Comparison of ENCODE assay signal across 9 cellular contexts in genomic region chr19:10295847-10296591, GRCh38. TPM values are rescaled to one million over a fixed set of nuclear protein-coding genes. Genes with fewer than 3 reads are reported as not detected.
DNase-seq lines count a peak whose midpoint lies in the region; ATAC-seq and TF ChIP-seq lines count a peak whose summit lies in the region.
"Had no signal": no experiment of that assay in that cellular context is flagged by ENCODE, and none has a peak within 500 bp of the region (broad histone marks: within the 10 kb centered on the region; RNA-seq: fewer than 3 reads in every experiment).

No MANE protein-coding gene starts in this region.

- no peak overlapping the region for H3K4me3 Mint-ChIP-seq in endothelial cell (ENCODE audit: unreplicated experiment)

- peak overlapping the region; percentile 93 for H2AFZ ChIP-seq in KMS-11 (ENCODE audit: low read depth)

- peaks cover 8% of the 10 kb centered on the region for H3K36me3 Mint-ChIP-seq in endothelial cell (ENCODE audit: low read depth, unreplicated experiment)

- no peaks in the 10 kb centered on the region for H3K9me2 ChIP-seq in DOHH2 (replicated peaks; ENCODE audit: control insufficient read depth, low read length)

- H3K4me1 ChIP-seq in DOHH2 (ENCODE audit: control insufficient read depth, low read length) (peaks cover 36% of the 10 kb centered on the region), KMS-11 (ENCODE audit: low read depth, poor library complexity, severe bottlenecking) (peaks cover 19% of the 10 kb centered on the region), neutrophil (ENCODE audit: control insufficient read depth in 1 of 2, insufficient read depth in 1 of 2, low read depth in 1 of 2, low read length in 1 of 2) (peaks cover 44 to 61% of the 10 kb centered on the region in 2 experiments), BE2C (no peaks in the 10 kb centered on the region; the same call in 1 of the 2 replicates)

- no peaks in the 10 kb centered on the region; the same call in 1 of the 2 replicates for H3K36me3 ChIP-seq in DOHH2 (ENCODE audit: control insufficient read depth, low read length)
- H3K36me3 ChIP-seq in KMS-11 (ENCODE audit: insufficient read depth), result no peaks in the 10 kb centered on the region
- no peaks in the 10 kb centered on the region for H3K36me3 ChIP-seq in neutrophil
- no peaks in the 10 kb centered on the region for H3K36me3 ChIP-seq in BE2C

- H3K4me3 ChIP-seq in DOHH2 (ENCODE audit: low read length), result peak overlapping the region; percentile 67
- no peak overlapping the region for H3K4me3 ChIP-seq in KMS-11 (IDR thresholded peaks at IDR 0.05; ENCODE audit: insufficient read depth, low read depth, low read length)
- H3K4me3 ChIP-seq in neutrophil (ENCODE audit: low read depth in 1 of 2, low read length in 1 of 2), result peak overlapping the region; percentile 54 to 58
- H3K4me3 ChIP-seq in BE2C (ENCODE audit: low read depth, low read length), result no peak overlapping the region

- H3K9me3 ChIP-seq in DOHH2 (ENCODE audit: control insufficient read depth, insufficient read depth, low read length), result no peaks in the 10 kb centered on the region
- H3K9me3 ChIP-seq in neutrophil, result peaks cover 5% of the 10 kb centered on the region
- no peaks in the 10 kb centered on the region; the same call in 1 of the 2 replicates for H3K9me3 ChIP-seq in BE2C

- H3K27me3 ChIP-seq in DOHH2 (ENCODE audit: control insufficient read depth, low read length) (peaks cover 11% of the 10 kb centered on the region), KMS-11 (ENCODE audit: insufficient read depth, low read depth) (peaks cover 12% of the 10 kb centered on the region; the same call in 1 of the 2 replicates), neutrophil (peaks cover 93% of the 10 kb centered on the region), BE2C (peaks cover 59% of the 10 kb centered on the region)

- no peak overlapping the region for H3K27ac Mint-ChIP-seq in endothelial cell (ENCODE audit: unreplicated experiment)

- H3K4me2 ChIP-seq in DOHH2 (ENCODE audit: low read length) (peak overlapping the region; percentile 97), KMS-11 (peak overlapping the region; percentile 77)

- peaks cover 4% of the 10 kb centered on the region for H3K4me1 Mint-ChIP-seq in endothelial cell (ENCODE audit: unreplicated experiment)

- H3K27ac ChIP-seq in DOHH2 (ENCODE audit: low read depth, low read length) (no peak overlapping the region), KMS-11 (no peak overlapping the region), neutrophil (peak overlapping the region; percentile 46)

- no peak for TF ChIP-seq CTCF in DOHH2 (IDR thresholded peaks at IDR 0.05; ENCODE audit: low read depth, low read length, poor library complexity, severe bottlenecking)
- no peak for TF ChIP-seq CTCF in KMS-11 (conservative IDR thresholded peaks at IDR 0.05; ENCODE audit: low read depth, low read length)
- TF ChIP-seq CTCF in endothelial cell (IDR thresholded peaks at IDR 0.05; ENCODE audit: unreplicated experiment), result no peak
- no peak for TF ChIP-seq CTCF in neutrophil (IDR thresholded peaks at IDR 0.05)
- TF ChIP-seq CTCF in BE2C (IDR thresholded peaks at IDR 0.05; ENCODE audit: low read depth, low read length), result no peak

- no peaks in the 10 kb centered on the region for H4K20me1 ChIP-seq in DOHH2 (ENCODE audit: control insufficient read depth, insufficient read depth, low read depth, low read length)
- no peaks in the 10 kb centered on the region for H4K20me1 ChIP-seq in KMS-11 (ENCODE audit: insufficient read depth)

- no peak overlapping the region for H3K9ac ChIP-seq in KMS-11

- H3K27me3 Mint-ChIP-seq in endothelial cell (ENCODE audit: unreplicated experiment), result peaks cover 34% of the 10 kb centered on the region

- H3F3A ChIP-seq in DOHH2 (ENCODE audit: control insufficient read depth, insufficient read depth), result no peaks in the 10 kb centered on the region

- H3K9me3 Mint-ChIP-seq in endothelial cell (ENCODE audit: unreplicated experiment), result no peaks in the 10 kb centered on the region

- DNase-seq in endothelial cell (ENCODE audit: low spot score), result peak; percentile 44
- DNase-seq in BE2C, result no peak
- DNase-seq in SW 1271 (lab: John Stamatoyannopoulos, UW), result no peak
- DNase-seq: NCI-H446 had no signal

- H3K79me2 ChIP-seq in DOHH2 (ENCODE audit: control insufficient read depth, low read length), result no peaks in the 10 kb centered on the region
- H3K79me2 ChIP-seq in KMS-11 (ENCODE audit: insufficient read depth, low read depth), result no peaks in the 10 kb centered on the region

- ATAC-seq in HG02870 (IDR thresholded peaks at IDR 0.05; ENCODE audit: unreplicated experiment) (no peak), GM19035 (IDR thresholded peaks at IDR 0.05; ENCODE audit: unreplicated experiment) (no peak)

RNA-seq across cellular contexts. Expression of gene ICAM5, which starts 6.3 kb away (rescaled TPM):
- not detected for total RNA-seq in endothelial cell (ENCODE audit: unreplicated experiment)
- 0.99 TPM for polyA plus RNA-seq in BE2C (2012; ENCODE audit: insufficient read depth, insufficient read length, low read depth)

RNA-seq across cellular contexts. Expression of gene ICAM4, which starts 9.3 kb away (rescaled TPM):
- total RNA-seq in endothelial cell (ENCODE audit: unreplicated experiment), result 0.36 TPM
- 1.2 TPM for polyA plus RNA-seq in BE2C (2012; ENCODE audit: insufficient read depth, insufficient read length, low read depth)

RNA-seq across cellular contexts. Expression of gene ZGLP1, which starts 13.6 kb away (rescaled TPM):
- 8.2 TPM for total RNA-seq in endothelial cell (ENCODE audit: unreplicated experiment)
- polyA plus RNA-seq in BE2C (2012; ENCODE audit: insufficient read depth, insufficient read length, low read depth), result 8.0 TPM

RNA-seq across cellular contexts. Expression of gene FDX2, which starts 19.8 kb away (rescaled TPM):
- 18.9 TPM for total RNA-seq in endothelial cell (ENCODE audit: unreplicated experiment)
- polyA plus RNA-seq in BE2C (2012; ENCODE audit: insufficient read depth, insufficient read length, low read depth), result 105 TPM

RNA-seq across cellular contexts. Expression of gene ICAM1, which starts 25.1 kb away (rescaled TPM):
- total RNA-seq in endothelial cell (ENCODE audit: unreplicated experiment), result 7.2 TPM
- 0.54 TPM for polyA plus RNA-seq in BE2C (2012; ENCODE audit: insufficient read depth, insufficient read length, low read depth)

Comparison
In these comparisons a context has a peak if more than half of its experiments do, and no peak if none do; other contexts are left out.
1. H3K4me3 ChIP-seq: peak in DOHH2 (single experiment) and neutrophil (2 of 2); none in KMS-11 (single experiment) and BE2C (single experiment).